In genomic region chr6:119728935-119729334, GRCh38 we compare ENCODE assay signal across 14 cellular contexts.
DNase-seq lines count a peak whose midpoint lies in the region; ATAC-seq, FAIRE-seq and TF ChIP-seq lines count a peak whose summit lies in the region.
"Had no signal": no experiment of that assay in that cellular context is flagged by ENCODE, and none has a peak within 500 bp of the region (broad histone marks: within the 10 kb centered on the region; RNA-seq: fewer than 3 reads in every experiment).

No MANE protein-coding gene starts in this region.

- WGBS in esophagus squamous epithelium, 2 donors: 75 to 85% methylated on average over 3 of the region's 3 CpGs

- no peak for TF ChIP-seq CTCF in esophagus squamous epithelium (IDR thresholded peaks at IDR 0.05)

- peaks cover 0 to 7% (median 0%) of the 10 kb centered on the region in 3 donors for H3K4me1 ChIP-seq in esophagus squamous epithelium

- H3K27me3 ChIP-seq in esophagus squamous epithelium: no peaks in the 10 kb centered on the region
- H3K27me3 ChIP-seq: body of pancreas had no signal

- H3K36me3 ChIP-seq in esophagus squamous epithelium: no peaks in the 10 kb centered on the region

- no peak for FAIRE-seq in GM12891 (lab: Jason Lieb, UNC)
- FAIRE-seq: H1 had no signal

- no peaks in the 10 kb centered on the region for H3K9me3 ChIP-seq in esophagus squamous epithelium
- H3K9me3 ChIP-seq: body of pancreas had no signal

- no peak overlapping the region for H3K27ac ChIP-seq in esophagus squamous epithelium

- TF ChIP-seq POLR2A in esophagus squamous epithelium (IDR thresholded peaks at IDR 0.05) (no peak), GM12891 (IDR thresholded peaks at IDR 0.05; ENCODE audit: low read depth, low read length) (no peak)

- intact Hi-C loops in esophagus squamous epithelium (cut with DNase I): no loop called here

- peak; percentile 70 for ATAC-seq in GM19372 (IDR thresholded peaks at IDR 0.05; ENCODE audit: low read depth, unreplicated experiment)
- ATAC-seq in GM21825 (IDR thresholded peaks at IDR 0.05; ENCODE audit: unreplicated experiment): peak; percentile 55
- peak; percentile 79 for ATAC-seq in HG03196 (IDR thresholded peaks at IDR 0.05; ENCODE audit: unreplicated experiment)
- ATAC-seq: esophagus mucosa had no signal

- DNase-seq in NCI-H1436 treated with DMSO at 0.1 percent for 48 hours (lab: John Stamatoyannopoulos, UW): no peak
- DNase-seq in esophagus squamous epithelium (lab: John Stamatoyannopoulos, UW): no peak
- DNase-seq in GM12891 (ENCODE audit: insufficient read length, low spot score): no peak
- DNase-seq in activated CD4-positive, alpha-beta T cell treated with anti-CD3 and anti-CD28 coated beads for 48 hours: no peak
- DNase-seq: activated naive CD4-positive, alpha-beta T cell; NCI-H226; occipital lobe; stimulated activated CD4-positive, alpha-beta T cell treated with anti-CD3 and anti-CD28 coated beads, Interleukin-4, amount 100 ng/mL, for 24 hours had no signal

- no peak overlapping the region for H3K4me3 ChIP-seq in esophagus squamous epithelium

TF ChIP-seq in GM12891, 5 proteins besides CTCF, POLR2A, EP300 and RAD21:
- TF ChIP-seq POLR2AphosphoS5 (IDR thresholded peaks at IDR 0.05; ENCODE audit: low read depth, low read length) (no peak), TAF1 (IDR thresholded peaks at IDR 0.05; ENCODE audit: low read depth, low read length) (no peak), POU2F2 (IDR thresholded peaks at IDR 0.05; ENCODE audit: low read depth, low read length) (no peak), SPI1 (IDR thresholded peaks at IDR 0.05; ENCODE audit: low read depth, low read length) (no peak), PAX5 (IDR thresholded peaks at IDR 0.05; ENCODE audit: insufficient read depth, low read length, severe bottlenecking) (no peak)
